ENCODE assay signal across 2 cellular contexts in genomic region chr16:31073823-31074072, GRCh38.
TF ChIP-seq lines count a peak whose summit lies in the region.

No MANE protein-coding gene starts in this region.

TF ChIP-seq in IMR-90, 13 proteins besides CTCF, POLR2A, EP300 and RAD21 (continued from another document):
- TF ChIP-seq SMC3 (IDR thresholded peaks at IDR 0.05; ENCODE audit: low read depth, low read length): no peak
- no peak for TF ChIP-seq RFX5 (IDR thresholded peaks at IDR 0.05; ENCODE audit: low read depth, low read length)
- TF ChIP-seq USF2 (IDR thresholded peaks at IDR 0.05; ENCODE audit: low read depth, low read length): no peak
- TF ChIP-seq RCOR1 (IDR thresholded peaks at IDR 0.05; ENCODE audit: insufficient replicate concordance, low read length): no peak
- TF ChIP-seq CHD1 (IDR thresholded peaks at IDR 0.05; ENCODE audit: low read depth, low read length): no peak; the same call in 1 of the 2 replicates

TF ChIP-seq in neural cell, 6 proteins besides CTCF, POLR2A, EP300 and RAD21 (continued from another document):
- no peak for TF ChIP-seq MXI1 (conservative IDR thresholded peaks at IDR 0.05; ENCODE audit: poor library complexity, severe bottlenecking)
- no peak for TF ChIP-seq REST (IDR thresholded peaks at IDR 0.05; ENCODE audit: borderline replicate concordance)
- TF ChIP-seq POLR2AphosphoS5 (IDR thresholded peaks at IDR 0.05): no peak
- TF ChIP-seq SMC3 (conservative IDR thresholded peaks at IDR 0.05; ENCODE audit: poor library complexity): no peak
